In the genomic region with DNA sequence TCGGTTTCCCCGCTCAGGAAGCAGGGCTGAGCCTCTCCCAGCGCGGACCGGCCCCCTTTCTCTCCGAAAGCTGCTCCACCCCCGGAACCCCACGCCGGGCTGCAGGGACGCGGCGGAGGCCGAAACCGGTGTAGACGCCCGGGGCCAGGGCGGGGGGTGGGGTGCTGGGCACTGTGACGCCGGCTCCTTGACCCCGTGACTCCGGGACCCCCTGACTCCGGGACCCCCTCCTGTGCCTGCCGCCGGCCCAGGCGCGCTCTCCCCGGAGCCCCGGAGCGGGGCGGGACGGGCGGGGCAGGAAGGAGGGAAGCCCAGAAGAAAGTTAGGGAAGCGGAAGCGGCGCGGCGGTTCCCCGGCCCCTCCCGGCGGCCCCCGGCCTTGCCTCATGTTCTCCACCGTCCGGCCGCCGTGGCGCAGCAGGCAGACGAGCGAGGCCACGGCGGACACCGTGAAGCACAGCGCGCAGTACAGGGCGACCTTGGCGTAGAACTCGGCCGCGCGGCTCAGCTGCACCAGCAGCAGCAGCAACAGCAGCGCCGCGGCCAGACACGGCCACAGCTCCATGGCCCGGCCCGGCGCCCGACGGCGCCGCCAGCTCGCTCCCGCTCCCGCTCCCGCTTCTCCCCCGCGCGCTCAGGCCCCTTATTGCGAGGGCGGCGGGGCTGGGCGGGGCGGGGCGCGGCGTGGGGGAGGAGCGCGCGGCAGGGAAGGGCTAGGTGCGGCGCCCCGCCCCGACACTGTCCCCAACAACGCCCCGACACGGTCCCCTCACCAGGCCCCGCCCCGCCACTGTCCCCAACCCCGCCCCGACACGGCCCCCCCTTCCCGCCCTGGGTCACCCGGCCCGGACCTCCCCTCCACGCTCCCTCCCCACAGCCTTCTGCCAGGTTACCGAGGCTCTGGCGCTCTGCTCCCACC, we compare ENCODE assay signal across 1 cellular context.
A peak's percentile ranks its signal among the peaks of the same experiment; 100 is the strongest.
TF ChIP-seq lines count a peak whose summit lies in the region.

A gene (minus strand): TSS at position 664 of the 918 bp plus-strand sequence. CDS start 100 bp downstream, at position 564.

TF ChIP-seq in K562, 482 proteins besides CTCF, POLR2A, EP300 and RAD21 (continued from another document and continues in another):
- TF ChIP-seq, protein P1, sequence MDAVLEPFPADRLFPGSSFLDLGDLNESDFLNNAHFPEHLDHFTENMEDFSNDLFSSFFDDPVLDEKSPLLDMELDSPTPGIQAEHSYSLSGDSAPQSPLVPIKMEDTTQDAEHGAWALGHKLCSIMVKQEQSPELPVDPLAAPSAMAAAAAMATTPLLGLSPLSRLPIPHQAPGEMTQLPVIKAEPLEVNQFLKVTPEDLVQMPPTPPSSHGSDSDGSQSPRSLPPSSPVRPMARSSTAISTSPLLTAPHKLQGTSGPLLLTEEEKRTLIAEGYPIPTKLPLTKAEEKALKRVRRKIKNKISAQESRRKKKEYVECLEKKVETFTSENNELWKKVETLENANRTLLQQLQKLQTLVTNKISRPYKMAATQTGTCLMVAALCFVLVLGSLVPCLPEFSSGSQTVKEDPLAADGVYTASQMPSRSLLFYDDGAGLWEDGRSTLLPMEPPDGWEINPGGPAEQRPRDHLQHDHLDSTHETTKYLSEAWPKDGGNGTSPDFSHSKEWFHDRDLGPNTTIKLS (IDR thresholded peaks at IDR 0.05; ENCODE audit: borderline replicate concordance, low read depth): peak; percentile 76; the same call in 1 of the 2 replicates
- TF ChIP-seq ZNF589 (CRISPR knock-in tag; IDR thresholded peaks at IDR 0.05; ENCODE audit: low read depth) (no peak), JUN (IDR thresholded peaks at IDR 0.05; ENCODE audit: borderline replicate concordance, low read depth, low read length) (0 out of 2 replicates have a peak, but pooled peaks have one; percentile 13), JUN (CRISPR knock-in tag; IDR thresholded peaks at IDR 0.05; ENCODE audit: borderline replicate concordance) (peak; percentile 72; the same call in 1 of the 2 replicates), MIER1 (IDR thresholded peaks at IDR 0.05; ENCODE audit: low read depth) (no peak), ZBTB8A (IDR thresholded peaks at IDR 0.05; ENCODE audit: partially characterized antibody) (no peak), TCFL5 (CRISPR knock-in tag; conservative IDR thresholded peaks at IDR 0.05) (no peak), SP2 (IDR thresholded peaks at IDR 0.05; ENCODE audit: extremely low read depth, low read depth, low read length, poor library complexity, severe bottlenecking) (no peak), MBD2 (IDR thresholded peaks at IDR 0.05; ENCODE audit: borderline replicate concordance, low read depth) (no peak), RFX7 (CRISPR knock-in tag; IDR thresholded peaks at IDR 0.05) (no peak), WHSC1 (IDR thresholded peaks at IDR 0.05; ENCODE audit: low read length) (no peak), SPI1 (IDR thresholded peaks at IDR 0.05; ENCODE audit: borderline replicate concordance, low read depth, low read length) (peak; percentile 27; the same call in 1 of the 2 replicates), IRF2 (CRISPR knock-in tag; IDR thresholded peaks at IDR 0.05) (no peak), TCF7 (IDR thresholded peaks at IDR 0.05; ENCODE audit: borderline replicate concordance) (no peak), CTBP1 (IDR thresholded peaks at IDR 0.05; ENCODE audit: borderline replicate concordance) (peak; percentile 88), RBM17 (IDR thresholded peaks at IDR 0.05; ENCODE audit: borderline replicate concordance, low read depth, low read length) (no peak), GABPB1 (CRISPR knock-in tag; IDR thresholded peaks at IDR 0.05) (peak; percentile 76), ZNF584 (CRISPR knock-in tag; IDR thresholded peaks at IDR 0.05; ENCODE audit: low read depth) (no peak), HDAC2 (IDR thresholded peaks at IDR 0.05) (no peak), CBFA2T3 (IDR thresholded peaks at IDR 0.05) (no peak), NFRKB (IDR thresholded peaks at IDR 0.05; ENCODE audit: low read depth) (peak; percentile 38; the same call in 1 of the 2 replicates), TAF9B (IDR thresholded peaks at IDR 0.05; ENCODE audit: partially characterized antibody) (no peak), NR2C1 (IDR thresholded peaks at IDR 0.05) (no peak), NR2C1 (tag; IDR thresholded peaks at IDR 0.05) (no peak), HNRNPLL (IDR thresholded peaks at IDR 0.05; ENCODE audit: low read depth, low read length, poor library complexity, severe bottlenecking) (no peak), CC2D1A (IDR thresholded peaks at IDR 0.05) (no peak), ZNF583 (CRISPR knock-in tag; IDR thresholded peaks at IDR 0.05) (no peak), MEF2D (tag; conservative IDR thresholded peaks at IDR 0.05; ENCODE audit: low read depth) (no peak), TSC22D4 (tag; IDR thresholded peaks at IDR 0.05) (no peak), SREBF1 (IDR thresholded peaks at IDR 0.05; ENCODE audit: borderline replicate concordance, low read depth, low read length) (no peak), IFI16 (CRISPR knock-in tag; IDR thresholded peaks at IDR 0.05) (no peak), MTA1 (IDR thresholded peaks at IDR 0.05; ENCODE audit: borderline replicate concordance) (no peak), ZNF347 (CRISPR knock-in tag; IDR thresholded peaks at IDR 0.05; ENCODE audit: low read depth) (no peak), NRF1 (conservative IDR thresholded peaks at IDR 0.05 in 1 of 2, IDR thresholded peaks at IDR 0.05 in 1 of 2) (peak; percentile 39 to 56; a peak in 3 of 4 replicates), ATF1 (CRISPR knock-in tag; IDR thresholded peaks at IDR 0.05) (no peak), ATF1 (tag; IDR thresholded peaks at IDR 0.05) (peak; percentile 30; the same call in 1 of the 2 replicates), LEF1 (IDR thresholded peaks at IDR 0.05) (no peak), HCFC1 (IDR thresholded peaks at IDR 0.05; ENCODE audit: low read depth, low read length) (peak; percentile 23; the same call in 1 of the 2 replicates), HNRNPH1 (optimal IDR thresholded peaks at IDR 0.05; ENCODE audit: low read depth, low read length) (no peak)
- TF ChIP-seq, protein P2, sequence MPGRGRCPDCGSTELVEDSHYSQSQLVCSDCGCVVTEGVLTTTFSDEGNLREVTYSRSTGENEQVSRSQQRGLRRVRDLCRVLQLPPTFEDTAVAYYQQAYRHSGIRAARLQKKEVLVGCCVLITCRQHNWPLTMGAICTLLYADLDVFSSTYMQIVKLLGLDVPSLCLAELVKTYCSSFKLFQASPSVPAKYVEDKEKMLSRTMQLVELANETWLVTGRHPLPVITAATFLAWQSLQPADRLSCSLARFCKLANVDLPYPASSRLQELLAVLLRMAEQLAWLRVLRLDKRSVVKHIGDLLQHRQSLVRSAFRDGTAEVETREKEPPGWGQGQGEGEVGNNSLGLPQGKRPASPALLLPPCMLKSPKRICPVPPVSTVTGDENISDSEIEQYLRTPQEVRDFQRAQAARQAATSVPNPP (IDR thresholded peaks at IDR 0.05; ENCODE audit: borderline replicate concordance, insufficient read depth, insufficient read length): no peak
- TF ChIP-seq, protein P3, sequence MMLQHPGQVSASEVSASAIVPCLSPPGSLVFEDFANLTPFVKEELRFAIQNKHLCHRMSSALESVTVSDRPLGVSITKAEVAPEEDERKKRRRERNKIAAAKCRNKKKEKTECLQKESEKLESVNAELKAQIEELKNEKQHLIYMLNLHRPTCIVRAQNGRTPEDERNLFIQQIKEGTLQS (IDR thresholded peaks at IDR 0.05): no peak
- TF ChIP-seq, protein P3 (CRISPR knock-in tag; conservative IDR thresholded peaks at IDR 0.05): no peak
- TF ChIP-seq, protein P4, sequence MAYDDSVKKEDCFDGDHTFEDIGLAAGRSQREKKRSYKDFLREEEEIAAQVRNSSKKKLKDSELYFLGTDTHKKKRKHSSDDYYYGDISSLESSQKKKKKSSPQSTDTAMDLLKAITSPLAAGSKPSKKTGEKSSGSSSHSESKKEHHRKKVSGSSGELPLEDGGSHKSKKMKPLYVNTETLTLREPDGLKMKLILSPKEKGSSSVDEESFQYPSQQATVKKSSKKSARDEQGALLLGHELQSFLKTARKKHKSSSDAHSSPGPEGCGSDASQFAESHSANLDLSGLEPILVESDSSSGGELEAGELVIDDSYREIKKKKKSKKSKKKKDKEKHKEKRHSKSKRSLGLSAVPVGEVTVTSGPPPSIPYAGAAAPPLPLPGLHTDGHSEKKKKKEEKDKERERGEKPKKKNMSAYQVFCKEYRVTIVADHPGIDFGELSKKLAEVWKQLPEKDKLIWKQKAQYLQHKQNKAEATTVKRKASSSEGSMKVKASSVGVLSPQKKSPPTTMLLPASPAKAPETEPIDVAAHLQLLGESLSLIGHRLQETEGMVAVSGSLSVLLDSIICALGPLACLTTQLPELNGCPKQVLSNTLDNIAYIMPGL (CRISPR knock-in tag; IDR thresholded peaks at IDR 0.05): no peak
- TF ChIP-seq, protein P5, sequence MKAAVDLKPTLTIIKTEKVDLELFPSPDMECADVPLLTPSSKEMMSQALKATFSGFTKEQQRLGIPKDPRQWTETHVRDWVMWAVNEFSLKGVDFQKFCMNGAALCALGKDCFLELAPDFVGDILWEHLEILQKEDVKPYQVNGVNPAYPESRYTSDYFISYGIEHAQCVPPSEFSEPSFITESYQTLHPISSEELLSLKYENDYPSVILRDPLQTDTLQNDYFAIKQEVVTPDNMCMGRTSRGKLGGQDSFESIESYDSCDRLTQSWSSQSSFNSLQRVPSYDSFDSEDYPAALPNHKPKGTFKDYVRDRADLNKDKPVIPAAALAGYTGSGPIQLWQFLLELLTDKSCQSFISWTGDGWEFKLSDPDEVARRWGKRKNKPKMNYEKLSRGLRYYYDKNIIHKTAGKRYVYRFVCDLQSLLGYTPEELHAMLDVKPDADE (conservative IDR thresholded peaks at IDR 0.05; ENCODE audit: control insufficient read depth, low read depth, low read length): peak; percentile 84; the same call in 1 of the 2 replicates
- TF ChIP-seq, protein P6, sequence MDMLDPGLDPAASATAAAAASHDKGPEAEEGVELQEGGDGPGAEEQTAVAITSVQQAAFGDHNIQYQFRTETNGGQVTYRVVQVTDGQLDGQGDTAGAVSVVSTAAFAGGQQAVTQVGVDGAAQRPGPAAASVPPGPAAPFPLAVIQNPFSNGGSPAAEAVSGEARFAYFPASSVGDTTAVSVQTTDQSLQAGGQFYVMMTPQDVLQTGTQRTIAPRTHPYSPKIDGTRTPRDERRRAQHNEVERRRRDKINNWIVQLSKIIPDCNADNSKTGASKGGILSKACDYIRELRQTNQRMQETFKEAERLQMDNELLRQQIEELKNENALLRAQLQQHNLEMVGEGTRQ (CRISPR knock-in tag; IDR thresholded peaks at IDR 0.05): 0 out of 2 replicates have a peak, but pooled peaks have one; percentile 12
- TF ChIP-seq, protein P7, sequence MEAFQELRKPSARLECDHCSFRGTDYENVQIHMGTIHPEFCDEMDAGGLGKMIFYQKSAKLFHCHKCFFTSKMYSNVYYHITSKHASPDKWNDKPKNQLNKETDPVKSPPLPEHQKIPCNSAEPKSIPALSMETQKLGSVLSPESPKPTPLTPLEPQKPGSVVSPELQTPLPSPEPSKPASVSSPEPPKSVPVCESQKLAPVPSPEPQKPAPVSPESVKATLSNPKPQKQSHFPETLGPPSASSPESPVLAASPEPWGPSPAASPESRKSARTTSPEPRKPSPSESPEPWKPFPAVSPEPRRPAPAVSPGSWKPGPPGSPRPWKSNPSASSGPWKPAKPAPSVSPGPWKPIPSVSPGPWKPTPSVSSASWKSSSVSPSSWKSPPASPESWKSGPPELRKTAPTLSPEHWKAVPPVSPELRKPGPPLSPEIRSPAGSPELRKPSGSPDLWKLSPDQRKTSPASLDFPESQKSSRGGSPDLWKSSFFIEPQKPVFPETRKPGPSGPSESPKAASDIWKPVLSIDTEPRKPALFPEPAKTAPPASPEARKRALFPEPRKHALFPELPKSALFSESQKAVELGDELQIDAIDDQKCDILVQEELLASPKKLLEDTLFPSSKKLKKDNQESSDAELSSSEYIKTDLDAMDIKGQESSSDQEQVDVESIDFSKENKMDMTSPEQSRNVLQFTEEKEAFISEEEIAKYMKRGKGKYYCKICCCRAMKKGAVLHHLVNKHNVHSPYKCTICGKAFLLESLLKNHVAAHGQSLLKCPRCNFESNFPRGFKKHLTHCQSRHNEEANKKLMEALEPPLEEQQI (IDR thresholded peaks at IDR 0.05): no peak
- TF ChIP-seq, protein P8, sequence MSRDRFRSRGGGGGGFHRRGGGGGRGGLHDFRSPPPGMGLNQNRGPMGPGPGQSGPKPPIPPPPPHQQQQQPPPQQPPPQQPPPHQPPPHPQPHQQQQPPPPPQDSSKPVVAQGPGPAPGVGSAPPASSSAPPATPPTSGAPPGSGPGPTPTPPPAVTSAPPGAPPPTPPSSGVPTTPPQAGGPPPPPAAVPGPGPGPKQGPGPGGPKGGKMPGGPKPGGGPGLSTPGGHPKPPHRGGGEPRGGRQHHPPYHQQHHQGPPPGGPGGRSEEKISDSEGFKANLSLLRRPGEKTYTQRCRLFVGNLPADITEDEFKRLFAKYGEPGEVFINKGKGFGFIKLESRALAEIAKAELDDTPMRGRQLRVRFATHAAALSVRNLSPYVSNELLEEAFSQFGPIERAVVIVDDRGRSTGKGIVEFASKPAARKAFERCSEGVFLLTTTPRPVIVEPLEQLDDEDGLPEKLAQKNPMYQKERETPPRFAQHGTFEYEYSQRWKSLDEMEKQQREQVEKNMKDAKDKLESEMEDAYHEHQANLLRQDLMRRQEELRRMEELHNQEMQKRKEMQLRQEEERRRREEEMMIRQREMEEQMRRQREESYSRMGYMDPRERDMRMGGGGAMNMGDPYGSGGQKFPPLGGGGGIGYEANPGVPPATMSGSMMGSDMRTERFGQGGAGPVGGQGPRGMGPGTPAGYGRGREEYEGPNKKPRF (IDR thresholded peaks at IDR 0.05; ENCODE audit: low read depth, low read length): no peak
- TF ChIP-seq, protein P9, sequence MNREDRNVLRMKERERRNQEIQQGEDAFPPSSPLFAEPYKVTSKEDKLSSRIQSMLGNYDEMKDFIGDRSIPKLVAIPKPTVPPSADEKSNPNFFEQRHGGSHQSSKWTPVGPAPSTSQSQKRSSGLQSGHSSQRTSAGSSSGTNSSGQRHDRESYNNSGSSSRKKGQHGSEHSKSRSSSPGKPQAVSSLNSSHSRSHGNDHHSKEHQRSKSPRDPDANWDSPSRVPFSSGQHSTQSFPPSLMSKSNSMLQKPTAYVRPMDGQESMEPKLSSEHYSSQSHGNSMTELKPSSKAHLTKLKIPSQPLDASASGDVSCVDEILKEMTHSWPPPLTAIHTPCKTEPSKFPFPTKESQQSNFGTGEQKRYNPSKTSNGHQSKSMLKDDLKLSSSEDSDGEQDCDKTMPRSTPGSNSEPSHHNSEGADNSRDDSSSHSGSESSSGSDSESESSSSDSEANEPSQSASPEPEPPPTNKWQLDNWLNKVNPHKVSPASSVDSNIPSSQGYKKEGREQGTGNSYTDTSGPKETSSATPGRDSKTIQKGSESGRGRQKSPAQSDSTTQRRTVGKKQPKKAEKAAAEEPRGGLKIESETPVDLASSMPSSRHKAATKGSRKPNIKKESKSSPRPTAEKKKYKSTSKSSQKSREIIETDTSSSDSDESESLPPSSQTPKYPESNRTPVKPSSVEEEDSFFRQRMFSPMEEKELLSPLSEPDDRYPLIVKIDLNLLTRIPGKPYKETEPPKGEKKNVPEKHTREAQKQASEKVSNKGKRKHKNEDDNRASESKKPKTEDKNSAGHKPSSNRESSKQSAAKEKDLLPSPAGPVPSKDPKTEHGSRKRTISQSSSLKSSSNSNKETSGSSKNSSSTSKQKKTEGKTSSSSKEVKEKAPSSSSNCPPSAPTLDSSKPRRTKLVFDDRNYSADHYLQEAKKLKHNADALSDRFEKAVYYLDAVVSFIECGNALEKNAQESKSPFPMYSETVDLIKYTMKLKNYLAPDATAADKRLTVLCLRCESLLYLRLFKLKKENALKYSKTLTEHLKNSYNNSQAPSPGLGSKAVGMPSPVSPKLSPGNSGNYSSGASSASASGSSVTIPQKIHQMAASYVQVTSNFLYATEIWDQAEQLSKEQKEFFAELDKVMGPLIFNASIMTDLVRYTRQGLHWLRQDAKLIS (CRISPR knock-in tag; IDR thresholded peaks at IDR 0.05): no peak; the same call in 1 of the 2 replicates
